In the genomic region with DNA sequence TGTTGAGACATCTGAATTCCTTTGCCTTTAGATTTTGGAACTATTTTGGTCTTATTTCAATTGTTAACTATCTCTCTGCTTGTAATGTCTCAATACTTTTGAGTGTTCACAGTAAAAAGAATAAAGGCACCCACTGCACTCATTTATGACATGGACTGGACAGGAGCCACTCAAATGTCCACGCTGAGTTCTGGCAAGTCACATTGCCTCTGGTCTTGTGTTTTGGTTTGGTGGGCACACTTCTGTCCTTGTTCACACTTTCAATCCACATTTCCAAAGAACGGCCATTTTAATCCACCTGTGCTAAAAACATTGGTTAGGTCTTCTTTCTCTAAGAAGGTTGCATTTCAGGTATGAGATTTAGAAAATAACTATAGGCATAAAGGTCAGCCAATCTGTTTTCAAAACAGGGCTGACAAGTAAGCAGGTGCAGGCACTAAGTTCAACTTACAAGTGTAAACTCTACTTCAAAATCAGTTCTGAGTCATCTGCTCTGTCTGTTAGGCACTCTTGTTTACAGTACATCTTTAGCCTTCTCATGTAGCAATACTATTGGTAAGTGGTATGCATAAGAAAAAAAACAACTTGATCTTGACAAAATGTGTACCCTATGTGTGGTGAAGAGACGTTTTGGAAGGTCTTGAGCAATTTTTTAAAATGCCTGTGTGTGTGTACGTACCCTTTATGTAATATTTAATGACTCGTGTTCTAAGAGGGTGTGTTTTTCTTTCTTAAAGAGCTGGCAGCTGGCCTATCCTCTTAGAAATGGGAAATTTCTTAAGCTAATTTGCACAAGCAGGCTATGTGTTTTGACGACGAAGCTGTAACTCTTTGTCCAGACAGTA, we compare ENCODE assay signal across 13 cellular contexts. TPM values are rescaled to one million over a fixed set of nuclear protein-coding genes. Genes with fewer than 3 reads are reported as not detected.
DNase-seq lines count a peak whose midpoint lies in the region; ATAC-seq and TF ChIP-seq lines count a peak whose summit lies in the region.
"Had no signal": no experiment of that assay in that cellular context is flagged by ENCODE, and none has a peak within 500 bp of the region (broad histone marks: within the 10 kb centered on the region; RNA-seq: fewer than 3 reads in every experiment).

No MANE protein-coding gene starts in this region.

- POLR2A ChIA-PET in MCF 10A (lab: Yijun Ruan, JAX) = interaction anchor here (0.6 to 2.0 kb wide), 20 partner anchors 12 to 188 kb away, joined by 3 to 30 read pairs (median 4); a partner anchor contains a TSS

- DNase-seq in MCF 10A (ENCODE audit: unreplicated experiment) (peak; percentile 84), breast epithelium (ENCODE audit: low spot score in 2 of 2) (no peak), SIG-M5 (lab: John Stamatoyannopoulos, UW) (peak; percentile 2), kidney epithelial cell (ENCODE audit: low read depth) (peak; percentile 31), GM19240 (ENCODE audit: insufficient read length, low spot score) (no peak), T-helper 17 cell (no peak), substantia nigra (lab: John Stamatoyannopoulos, UW) (no peak)
- no peak for DNase-seq in activated effector memory CD4-positive, alpha-beta T cell treated with Interleukin-2 at 50 U/mL for 16 hours
- DNase-seq: activated CD4-positive, alpha-beta T cell treated with anti-CD3 and anti-CD28 coated beads for 1 hour; CD4-positive, alpha-beta T cell had no signal

- H3K4me1 ChIP-seq in breast epithelium = no peaks in the 10 kb centered on the region
- H3K4me1 ChIP-seq: parathyroid adenoma, uterus had no signal

- intact Hi-C loops in MCF 10A (cut with micrococcal nuclease) = loop anchor here (5.0 kb wide), 1 partner anchor 46 kb away; no protein-coding TSS in a partner anchor
- intact Hi-C loops in breast epithelium (cut with DNase I; ENCODE audit: low total_unique reads) = no loop called here

- H3K27ac Mint-ChIP-seq in MCF 10A (ENCODE audit: low read depth, unreplicated experiment) = peak overlapping the region; percentile 76
- no peak overlapping the region for H3K27ac Mint-ChIP-seq in T-helper 17 cell
- H3K27ac Mint-ChIP-seq: CD4-positive, alpha-beta T cell; IgD-negative memory B cell had no signal

- H3K4me3 Mint-ChIP-seq in MCF 10A (ENCODE audit: unreplicated experiment) = no peak overlapping the region
- H3K4me3 Mint-ChIP-seq in T-helper 17 cell = no peak overlapping the region
- H3K4me3 Mint-ChIP-seq: CD4-positive, alpha-beta T cell; IgD-negative memory B cell had no signal

- H3K9me3 ChIP-seq in breast epithelium (no peaks in the 10 kb centered on the region), T-helper 17 cell (ENCODE audit: control insufficient read depth, low read length, poor library complexity, severe bottlenecking) (no peaks in the 10 kb centered on the region)
- H3K9me3 ChIP-seq: uterus had no signal

- peak overlapping the region in 1 of 2 donors; percentile 9 for H3K27ac ChIP-seq in breast epithelium
- H3K27ac ChIP-seq in substantia nigra (ENCODE audit: low read depth, low read length, poor library complexity, severe bottlenecking) = no peak overlapping the region
- H3K27ac ChIP-seq: parathyroid adenoma had no signal

- TF ChIP-seq POLR2A in breast epithelium (IDR thresholded peaks at IDR 0.05) = no peak

- H3K4me1 Mint-ChIP-seq in MCF 10A (ENCODE audit: insufficient read depth, unreplicated experiment) (peaks cover 14% of the 10 kb centered on the region), T-helper 17 cell (peaks cover 4% of the 10 kb centered on the region)

- H3K36me3 ChIP-seq in breast epithelium (no peaks in the 10 kb centered on the region), kidney epithelial cell (ENCODE audit: control insufficient read depth, insufficient read depth, low read length) (no peaks in the 10 kb centered on the region)
- H3K36me3 ChIP-seq: uterus had no signal

- H3K4me3 ChIP-seq in breast epithelium = no peak overlapping the region
- H3K4me3 ChIP-seq in kidney epithelial cell (ENCODE audit: low read depth, low read length) = no peak overlapping the region
- H3K4me3 ChIP-seq: uterus had no signal

- ATAC-seq in T-helper 17 cell = no peak

- H3K27me3 Mint-ChIP-seq in MCF 10A (ENCODE audit: insufficient read depth, unreplicated experiment) = no peaks in the 10 kb centered on the region
- no peaks in the 10 kb centered on the region for H3K27me3 Mint-ChIP-seq in T-helper 17 cell

- H3K36me3 Mint-ChIP-seq in MCF 10A (ENCODE audit: insufficient read depth, unreplicated experiment) (no peaks in the 10 kb centered on the region), T-helper 17 cell (ENCODE audit: low read depth) (no peaks in the 10 kb centered on the region)

- TF ChIP-seq CTCF in MCF 10A (IDR thresholded peaks at IDR 0.05; ENCODE audit: unreplicated experiment) = no peak
- TF ChIP-seq CTCF in breast epithelium (IDR thresholded peaks at IDR 0.05) = no peak
- no peak for TF ChIP-seq CTCF in kidney epithelial cell (IDR thresholded peaks at IDR 0.05; ENCODE audit: insufficient read depth, low read length, poor library complexity, severe bottlenecking)

- CTCF ChIA-PET in MCF 10A (lab: Yijun Ruan, JAX) = interaction anchor here (0.7 to 1.8 kb wide), 2 partner anchors 195 to 733 kb away, joined by 3 to 7 read pairs; no protein-coding TSS in a partner anchor

- no peaks in the 10 kb centered on the region for H3K27me3 ChIP-seq in breast epithelium
- H3K27me3 ChIP-seq in kidney epithelial cell (ENCODE audit: control insufficient read depth, insufficient read depth, low read length) = no peaks in the 10 kb centered on the region
- H3K27me3 ChIP-seq: uterus had no signal

- no TSS peak for BruUV-seq in MCF 10A (replicated peaks; lab: Mats Ljungman, UMichigan)

- H3K9me3 Mint-ChIP-seq in MCF 10A (ENCODE audit: unreplicated experiment) = no peaks in the 10 kb centered on the region
- H3K9me3 Mint-ChIP-seq: CD4-positive, alpha-beta T cell had no signal

RNA-seq across cellular contexts. Expression of a gene that starts 31.5 kb away (rescaled TPM):
- total RNA-seq in MCF 10A (2022) (91.7 and 107 TPM in 2 replicates), breast epithelium (100 to 1,000 TPM; 268 to 516 (median 423) TPM), kidney epithelial cell (162 and 178 TPM in 2 replicates), T-helper 17 cell (100 to 1,000 TPM; 268 to 341 TPM)

Comparison
In these comparisons a context has a peak if more than half of its experiments do, and no peak if none do; other contexts are left out.
1. DNase-seq: peak in MCF 10A (single experiment), SIG-M5 (single experiment) and kidney epithelial cell (single experiment); none in breast epithelium (0 of 2), activated effector memory CD4-positive, alpha-beta T cell treated with Interleukin-2 at 50 U/mL for 16 hours (single experiment), GM19240 (single experiment), T-helper 17 cell (0 of 3) and substantia nigra (0 of 49).